Comparison of ENCODE assay signal across 1 cellular context in the genomic region with DNA sequence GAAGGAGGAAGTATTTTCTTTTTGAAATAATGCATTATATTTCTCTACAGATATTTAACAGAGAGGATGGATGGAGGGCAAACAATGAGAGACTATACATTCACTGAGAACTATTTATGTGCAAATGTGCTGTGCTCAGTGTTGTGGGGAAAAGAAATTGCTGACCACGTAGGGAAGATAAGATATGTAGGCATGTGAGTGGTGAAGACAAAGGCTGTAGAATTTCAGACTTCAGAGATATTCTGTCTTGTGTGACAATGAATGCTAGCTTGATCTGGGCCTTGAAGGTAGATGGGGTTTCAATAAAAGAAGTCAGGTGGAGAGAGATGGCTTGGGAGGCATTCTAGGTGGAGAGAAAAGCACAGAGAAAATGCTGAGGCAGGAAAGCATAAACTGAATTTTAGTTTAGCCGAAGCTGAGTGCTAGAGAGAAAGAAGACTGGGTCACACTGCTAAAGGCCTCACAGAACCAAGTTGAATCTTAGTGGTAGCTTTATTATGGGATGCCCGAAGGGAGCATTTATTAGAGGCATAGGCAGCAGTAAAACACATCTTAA.
TF ChIP-seq lines count a peak whose summit lies in the region.

No MANE protein-coding gene starts in this region.

TF ChIP-seq in GM23338, 12 proteins besides CTCF, POLR2A, EP300 and RAD21 (continued from another document):
- TF ChIP-seq, protein P1, sequence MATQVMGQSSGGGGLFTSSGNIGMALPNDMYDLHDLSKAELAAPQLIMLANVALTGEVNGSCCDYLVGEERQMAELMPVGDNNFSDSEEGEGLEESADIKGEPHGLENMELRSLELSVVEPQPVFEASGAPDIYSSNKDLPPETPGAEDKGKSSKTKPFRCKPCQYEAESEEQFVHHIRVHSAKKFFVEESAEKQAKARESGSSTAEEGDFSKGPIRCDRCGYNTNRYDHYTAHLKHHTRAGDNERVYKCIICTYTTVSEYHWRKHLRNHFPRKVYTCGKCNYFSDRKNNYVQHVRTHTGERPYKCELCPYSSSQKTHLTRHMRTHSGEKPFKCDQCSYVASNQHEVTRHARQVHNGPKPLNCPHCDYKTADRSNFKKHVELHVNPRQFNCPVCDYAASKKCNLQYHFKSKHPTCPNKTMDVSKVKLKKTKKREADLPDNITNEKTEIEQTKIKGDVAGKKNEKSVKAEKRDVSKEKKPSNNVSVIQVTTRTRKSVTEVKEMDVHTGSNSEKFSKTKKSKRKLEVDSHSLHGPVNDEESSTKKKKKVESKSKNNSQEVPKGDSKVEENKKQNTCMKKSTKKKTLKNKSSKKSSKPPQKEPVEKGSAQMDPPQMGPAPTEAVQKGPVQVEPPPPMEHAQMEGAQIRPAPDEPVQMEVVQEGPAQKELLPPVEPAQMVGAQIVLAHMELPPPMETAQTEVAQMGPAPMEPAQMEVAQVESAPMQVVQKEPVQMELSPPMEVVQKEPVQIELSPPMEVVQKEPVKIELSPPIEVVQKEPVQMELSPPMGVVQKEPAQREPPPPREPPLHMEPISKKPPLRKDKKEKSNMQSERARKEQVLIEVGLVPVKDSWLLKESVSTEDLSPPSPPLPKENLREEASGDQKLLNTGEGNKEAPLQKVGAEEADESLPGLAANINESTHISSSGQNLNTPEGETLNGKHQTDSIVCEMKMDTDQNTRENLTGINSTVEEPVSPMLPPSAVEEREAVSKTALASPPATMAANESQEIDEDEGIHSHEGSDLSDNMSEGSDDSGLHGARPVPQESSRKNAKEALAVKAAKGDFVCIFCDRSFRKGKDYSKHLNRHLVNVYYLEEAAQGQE (IDR thresholded peaks at IDR 0.05; ENCODE audit: unreplicated experiment): no peak
- TF ChIP-seq STAT1 (IDR thresholded peaks at IDR 0.05; ENCODE audit: unreplicated experiment): no peak
